Comparison of ENCODE assay signal across 1 cellular context in the genomic region with DNA sequence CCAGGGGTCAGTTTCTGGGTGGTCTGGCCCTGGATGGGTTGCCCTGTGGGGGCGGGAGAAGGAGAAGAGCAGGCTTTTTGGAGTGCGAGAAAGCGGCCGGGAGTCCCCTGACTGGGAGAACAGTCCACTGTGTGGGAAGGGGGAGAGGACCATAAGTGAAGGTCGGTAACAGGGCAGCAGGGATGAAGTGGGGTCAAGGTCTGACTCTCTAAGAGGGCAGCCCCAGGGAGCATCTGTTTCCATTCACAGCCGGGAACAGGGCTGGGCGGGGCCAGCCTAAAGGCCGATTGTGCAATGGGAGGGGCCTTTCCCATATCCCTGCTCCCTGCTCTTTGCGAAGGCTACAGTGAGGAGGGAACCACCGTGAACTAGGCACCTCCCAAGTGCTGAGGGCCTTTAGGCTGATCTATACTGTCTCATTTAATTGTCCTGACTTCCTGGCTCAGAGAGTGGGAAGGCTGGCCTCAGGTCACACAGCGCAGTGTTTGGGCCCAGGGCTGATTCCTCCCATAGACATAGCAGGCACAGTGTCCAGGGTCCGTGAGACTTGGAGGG.
A peak's percentile ranks its signal among the peaks of the same experiment; 100 is the strongest.
TF ChIP-seq lines count a peak whose summit lies in the region.

No MANE protein-coding gene starts in this region.

TF ChIP-seq in HepG2, 621 proteins besides CTCF, POLR2A, EP300 and RAD21 (continued from another document):
- TF ChIP-seq, protein P1, sequence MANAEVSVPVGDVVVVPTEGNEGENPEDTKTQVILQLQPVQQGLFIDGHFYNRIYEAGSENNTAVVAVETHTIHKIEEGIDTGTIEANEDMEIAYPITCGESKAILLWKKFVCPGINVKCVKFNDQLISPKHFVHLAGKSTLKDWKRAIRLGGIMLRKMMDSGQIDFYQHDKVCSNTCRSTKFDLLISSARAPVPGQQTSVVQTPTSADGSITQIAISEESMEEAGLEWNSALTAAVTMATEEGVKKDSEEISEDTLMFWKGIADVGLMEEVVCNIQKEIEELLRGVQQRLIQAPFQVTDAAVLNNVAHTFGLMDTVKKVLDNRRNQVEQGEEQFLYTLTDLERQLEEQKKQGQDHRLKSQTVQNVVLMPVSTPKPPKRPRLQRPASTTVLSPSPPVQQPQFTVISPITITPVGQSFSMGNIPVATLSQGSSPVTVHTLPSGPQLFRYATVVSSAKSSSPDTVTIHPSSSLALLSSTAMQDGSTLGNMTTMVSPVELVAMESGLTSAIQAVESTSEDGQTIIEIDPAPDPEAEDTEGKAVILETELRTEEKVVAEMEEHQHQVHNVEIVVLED (CRISPR knock-in tag; IDR thresholded peaks at IDR 0.05; ENCODE audit: borderline replicate concordance) = no peak
- no peak for TF ChIP-seq SOX13 (IDR thresholded peaks at IDR 0.05)
- 0 out of 4 replicates have a peak, but pooled peaks of 1 of the 2 experiments have one; percentile 39 for TF ChIP-seq SOX13 (CRISPR knock-in tag; conservative IDR thresholded peaks at IDR 0.05 in 1 of 2, IDR thresholded peaks at IDR 0.05 in 1 of 2)
- 0 out of 2 replicates have a peak, but pooled peaks have one; percentile 61 for TF ChIP-seq ZNF549 (CRISPR knock-in tag; IDR thresholded peaks at IDR 0.05)
- no peak for TF ChIP-seq DPF2 (CRISPR knock-in tag; IDR thresholded peaks at IDR 0.05; ENCODE audit: borderline replicate concordance, low read depth)
- TF ChIP-seq ZNF816 (CRISPR knock-in tag; IDR thresholded peaks at IDR 0.05; ENCODE audit: borderline replicate concordance) = no peak
- TF ChIP-seq EED (CRISPR knock-in tag; IDR thresholded peaks at IDR 0.05) = 0 out of 2 replicates have a peak, but pooled peaks have one; percentile 58
- TF ChIP-seq PCBP2 (optimal IDR thresholded peaks at IDR 0.05; ENCODE audit: low read depth, low read length, poor library complexity, severe bottlenecking) = no peak
- 0 out of 2 replicates have a peak, but pooled peaks have one; percentile 8 for TF ChIP-seq HHEX (CRISPR knock-in tag; IDR thresholded peaks at IDR 0.05)
- peak; percentile 95 for TF ChIP-seq ZNF768 (CRISPR knock-in tag; IDR thresholded peaks at IDR 0.05)
- TF ChIP-seq, protein P2, sequence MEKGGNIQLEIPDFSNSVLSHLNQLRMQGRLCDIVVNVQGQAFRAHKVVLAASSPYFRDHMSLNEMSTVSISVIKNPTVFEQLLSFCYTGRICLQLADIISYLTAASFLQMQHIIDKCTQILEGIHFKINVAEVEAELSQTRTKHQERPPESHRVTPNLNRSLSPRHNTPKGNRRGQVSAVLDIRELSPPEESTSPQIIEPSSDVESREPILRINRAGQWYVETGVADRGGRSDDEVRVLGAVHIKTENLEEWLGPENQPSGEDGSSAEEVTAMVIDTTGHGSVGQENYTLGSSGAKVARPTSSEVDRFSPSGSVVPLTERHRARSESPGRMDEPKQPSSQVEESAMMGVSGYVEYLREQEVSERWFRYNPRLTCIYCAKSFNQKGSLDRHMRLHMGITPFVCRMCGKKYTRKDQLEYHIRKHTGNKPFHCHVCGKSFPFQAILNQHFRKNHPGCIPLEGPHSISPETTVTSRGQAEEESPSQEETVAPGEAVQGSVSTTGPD (CRISPR knock-in tag; IDR thresholded peaks at IDR 0.05) = no peak
- TF ChIP-seq HIVEP1 (CRISPR knock-in tag; IDR thresholded peaks at IDR 0.05) = peak; percentile 41; the same call in 1 of the 2 replicates
- TF ChIP-seq, protein P3, sequence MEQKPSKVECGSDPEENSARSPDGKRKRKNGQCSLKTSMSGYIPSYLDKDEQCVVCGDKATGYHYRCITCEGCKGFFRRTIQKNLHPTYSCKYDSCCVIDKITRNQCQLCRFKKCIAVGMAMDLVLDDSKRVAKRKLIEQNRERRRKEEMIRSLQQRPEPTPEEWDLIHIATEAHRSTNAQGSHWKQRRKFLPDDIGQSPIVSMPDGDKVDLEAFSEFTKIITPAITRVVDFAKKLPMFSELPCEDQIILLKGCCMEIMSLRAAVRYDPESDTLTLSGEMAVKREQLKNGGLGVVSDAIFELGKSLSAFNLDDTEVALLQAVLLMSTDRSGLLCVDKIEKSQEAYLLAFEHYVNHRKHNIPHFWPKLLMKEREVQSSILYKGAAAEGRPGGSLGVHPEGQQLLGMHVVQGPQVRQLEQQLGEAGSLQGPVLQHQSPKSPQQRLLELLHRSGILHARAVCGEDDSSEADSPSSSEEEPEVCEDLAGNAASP (CRISPR knock-in tag; IDR thresholded peaks at IDR 0.05; ENCODE audit: borderline replicate concordance) = peak; percentile 80; the same call in 1 of the 2 replicates
- peak; percentile 75; the same call in 1 of the 2 replicates for TF ChIP-seq ESRRA (CRISPR knock-in tag; IDR thresholded peaks at IDR 0.05; ENCODE audit: low read depth)
- TF ChIP-seq, protein P4, sequence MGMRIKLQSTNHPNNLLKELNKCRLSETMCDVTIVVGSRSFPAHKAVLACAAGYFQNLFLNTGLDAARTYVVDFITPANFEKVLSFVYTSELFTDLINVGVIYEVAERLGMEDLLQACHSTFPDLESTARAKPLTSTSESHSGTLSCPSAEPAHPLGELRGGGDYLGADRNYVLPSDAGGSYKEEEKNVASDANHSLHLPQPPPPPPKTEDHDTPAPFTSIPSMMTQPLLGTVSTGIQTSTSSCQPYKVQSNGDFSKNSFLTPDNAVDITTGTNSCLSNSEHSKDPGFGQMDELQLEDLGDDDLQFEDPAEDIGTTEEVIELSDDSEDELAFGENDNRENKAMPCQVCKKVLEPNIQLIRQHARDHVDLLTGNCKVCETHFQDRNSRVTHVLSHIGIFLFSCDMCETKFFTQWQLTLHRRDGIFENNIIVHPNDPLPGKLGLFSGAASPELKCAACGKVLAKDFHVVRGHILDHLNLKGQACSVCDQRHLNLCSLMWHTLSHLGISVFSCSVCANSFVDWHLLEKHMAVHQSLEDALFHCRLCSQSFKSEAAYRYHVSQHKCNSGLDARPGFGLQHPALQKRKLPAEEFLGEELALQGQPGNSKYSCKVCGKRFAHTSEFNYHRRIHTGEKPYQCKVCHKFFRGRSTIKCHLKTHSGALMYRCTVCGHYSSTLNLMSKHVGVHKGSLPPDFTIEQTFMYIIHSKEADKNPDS (CRISPR knock-in tag; IDR thresholded peaks at IDR 0.05) = no peak
- no peak for TF ChIP-seq ZNF224 (CRISPR knock-in tag; IDR thresholded peaks at IDR 0.05)
- TF ChIP-seq, protein P5, sequence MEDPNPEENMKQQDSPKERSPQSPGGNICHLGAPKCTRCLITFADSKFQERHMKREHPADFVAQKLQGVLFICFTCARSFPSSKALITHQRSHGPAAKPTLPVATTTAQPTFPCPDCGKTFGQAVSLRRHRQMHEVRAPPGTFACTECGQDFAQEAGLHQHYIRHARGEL (CRISPR knock-in tag; IDR thresholded peaks at IDR 0.05) = 0 out of 2 replicates have a peak, but pooled peaks have one; percentile 40
- TF ChIP-seq SOX6 (IDR thresholded peaks at IDR 0.05) = no peak
- peak; percentile 60 for TF ChIP-seq SOX6 (CRISPR knock-in tag; IDR thresholded peaks at IDR 0.05)
- TF ChIP-seq TGIF2 (CRISPR knock-in tag; IDR thresholded peaks at IDR 0.05) = no peak
- TF ChIP-seq SNAI1 (CRISPR knock-in tag; IDR thresholded peaks at IDR 0.05; ENCODE audit: borderline replicate concordance) = no peak
- no peak for TF ChIP-seq KDM5A (IDR thresholded peaks at IDR 0.05; ENCODE audit: borderline replicate concordance, low read length)
- no peak for TF ChIP-seq ZSCAN9 (CRISPR knock-in tag; IDR thresholded peaks at IDR 0.05; ENCODE audit: borderline replicate concordance)
- TF ChIP-seq RFXAP (CRISPR knock-in tag; IDR thresholded peaks at IDR 0.05; ENCODE audit: borderline replicate concordance) = no peak
- no peak for TF ChIP-seq ETV5 (CRISPR knock-in tag; IDR thresholded peaks at IDR 0.05; ENCODE audit: borderline replicate concordance)
- no peak for TF ChIP-seq STAT5B (CRISPR knock-in tag; IDR thresholded peaks at IDR 0.05)
- TF ChIP-seq RXRB (CRISPR knock-in tag; IDR thresholded peaks at IDR 0.05; ENCODE audit: borderline replicate concordance) = peak; percentile 72
- TF ChIP-seq, protein P6, sequence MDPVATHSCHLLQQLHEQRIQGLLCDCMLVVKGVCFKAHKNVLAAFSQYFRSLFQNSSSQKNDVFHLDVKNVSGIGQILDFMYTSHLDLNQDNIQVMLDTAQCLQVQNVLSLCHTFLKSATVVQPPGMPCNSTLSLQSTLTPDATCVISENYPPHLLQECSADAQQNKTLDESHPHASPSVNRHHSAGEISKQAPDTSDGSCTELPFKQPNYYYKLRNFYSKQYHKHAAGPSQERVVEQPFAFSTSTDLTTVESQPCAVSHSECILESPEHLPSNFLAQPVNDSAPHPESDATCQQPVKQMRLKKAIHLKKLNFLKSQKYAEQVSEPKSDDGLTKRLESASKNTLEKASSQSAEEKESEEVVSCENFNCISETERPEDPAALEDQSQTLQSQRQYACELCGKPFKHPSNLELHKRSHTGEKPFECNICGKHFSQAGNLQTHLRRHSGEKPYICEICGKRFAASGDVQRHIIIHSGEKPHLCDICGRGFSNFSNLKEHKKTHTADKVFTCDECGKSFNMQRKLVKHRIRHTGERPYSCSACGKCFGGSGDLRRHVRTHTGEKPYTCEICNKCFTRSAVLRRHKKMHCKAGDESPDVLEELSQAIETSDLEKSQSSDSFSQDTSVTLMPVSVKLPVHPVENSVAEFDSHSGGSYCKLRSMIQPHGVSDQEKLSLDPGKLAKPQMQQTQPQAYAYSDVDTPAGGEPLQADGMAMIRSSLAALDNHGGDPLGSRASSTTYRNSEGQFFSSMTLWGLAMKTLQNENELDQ (CRISPR knock-in tag; IDR thresholded peaks at IDR 0.05; ENCODE audit: borderline replicate concordance) = no peak
- TF ChIP-seq ZNF557 (CRISPR knock-in tag; IDR thresholded peaks at IDR 0.05) = no peak
- TF ChIP-seq SP4 (CRISPR knock-in tag; IDR thresholded peaks at IDR 0.05) = no peak
- no peak for TF ChIP-seq ARHGAP35 (CRISPR knock-in tag; IDR thresholded peaks at IDR 0.05; ENCODE audit: borderline replicate concordance)
